8 cellular contexts compared by ENCODE assay signal in genomic region chr4:125085-125820, GRCh38. TPM values are rescaled to one million over a fixed set of nuclear protein-coding genes. Genes with fewer than 3 reads are reported as not detected.
DNase-seq lines count a peak whose midpoint lies in the region; ATAC-seq and TF ChIP-seq lines count a peak whose summit lies in the region.

No MANE protein-coding gene starts in this region.

- no peaks in the 10 kb centered on the region for H3K9me2 ChIP-seq in DOHH2 (replicated peaks; ENCODE audit: control insufficient read depth, low read length)

- peaks cover 59% of the 10 kb centered on the region for H3K79me2 ChIP-seq in DOHH2 (ENCODE audit: control insufficient read depth, low read length)

- TF ChIP-seq CTCF in DOHH2 (IDR thresholded peaks at IDR 0.05; ENCODE audit: low read depth, low read length, poor library complexity, severe bottlenecking) = no peak
- TF ChIP-seq CTCF in heart right ventricle (IDR thresholded peaks at IDR 0.05) = no peak

- 4 to 5% methylated on average over 34 of the region's 34 CpGs for WGBS in heart right ventricle, 2 donors

- H3K36me3 ChIP-seq in DOHH2 (ENCODE audit: control insufficient read depth, low read length) (peaks cover 60% of the 10 kb centered on the region), adipocyte (ENCODE audit: control insufficient read depth, insufficient read depth, low read length, severe bottlenecking) (peaks cover 37% of the 10 kb centered on the region), heart right ventricle (peaks cover 0 to 28% (median 4%) of the 10 kb centered on the region in 9 donors)

- no peaks in the 10 kb centered on the region for H3K27me3 ChIP-seq in DOHH2 (ENCODE audit: control insufficient read depth, low read length)
- no peaks in the 10 kb centered on the region for H3K27me3 ChIP-seq in adipocyte (replicated peaks; ENCODE audit: control insufficient read depth, insufficient read depth, low read length)
- H3K27me3 ChIP-seq in heart right ventricle = no peaks in the 10 kb centered on the region

- H4K20me1 ChIP-seq in DOHH2 (ENCODE audit: control insufficient read depth, insufficient read depth, low read depth, low read length) = no peaks in the 10 kb centered on the region

- H3K27ac ChIP-seq in DOHH2 (ENCODE audit: low read depth, low read length) = peak overlapping the region; percentile 83
- H3K27ac ChIP-seq in heart right ventricle = peak overlapping the region; percentile 78 to 95 (median 88)

- peaks cover 15% of the 10 kb centered on the region for H3K4me1 ChIP-seq in DOHH2 (ENCODE audit: control insufficient read depth, low read length)
- H3K4me1 ChIP-seq in adipocyte (ENCODE audit: control insufficient read depth, insufficient read depth, low read length) = peaks cover 10% of the 10 kb centered on the region
- peaks cover 7 to 23% (median 15%) of the 10 kb centered on the region in 9 donors for H3K4me1 ChIP-seq in heart right ventricle

- ATAC-seq in GM21825 (IDR thresholded peaks at IDR 0.05; ENCODE audit: unreplicated experiment) (peak; percentile 3), heart right ventricle (peak; percentile 1 to 82 (median 62)), HG03565 (IDR thresholded peaks at IDR 0.05; ENCODE audit: unreplicated experiment) (no peak)

- H3K9me3 ChIP-seq in DOHH2 (ENCODE audit: control insufficient read depth, insufficient read depth, low read length) = peaks cover 54% of the 10 kb centered on the region
- H3K9me3 ChIP-seq in adipocyte (ENCODE audit: control insufficient read depth, low read length) = peaks cover 33% of the 10 kb centered on the region
- H3K9me3 ChIP-seq in heart right ventricle = peaks cover 0 to 62% (median 0%) of the 10 kb centered on the region in 11 donors

- peak overlapping the region; percentile 88 for H3K4me2 ChIP-seq in DOHH2 (ENCODE audit: low read length)

- no peaks in the 10 kb centered on the region for H3F3A ChIP-seq in DOHH2 (ENCODE audit: control insufficient read depth, insufficient read depth)

- intact Hi-C loops in heart right ventricle (cut with DNase I) = no loop called here
- intact Hi-C loops in posterior vena cava (cut with DNase I) = no loop called here

- H3K9ac ChIP-seq in adipocyte (ENCODE audit: low read length) = peak overlapping the region; percentile 88

- DNase-seq in NCI-H2029 (lab: John Stamatoyannopoulos, UW) = peak; percentile 39
- DNase-seq in adipocyte (ENCODE audit: low read depth) = peak; percentile 36
- peak; percentile 37 to 43 for DNase-seq in heart right ventricle
- DNase-seq in posterior vena cava (ENCODE audit: low spot score) = peak; percentile 84
- no peak for DNase-seq in amniotic stem cell (lab: John Stamatoyannopoulos, UW)

- H3K4me3 ChIP-seq in DOHH2 (ENCODE audit: low read length) (peak overlapping the region; percentile 96), adipocyte (ENCODE audit: low read length) (peak overlapping the region; percentile 87), heart right ventricle (peak overlapping the region; percentile 58 to 98 (median 84))

RNA-seq across cellular contexts. Expression of gene ZNF718, which starts 1.0 kb away (rescaled TPM):
- total RNA-seq in heart right ventricle = 1 to 10 TPM; 2.2 to 4.7 (median 3.1) TPM
- polyA plus RNA-seq in heart right ventricle = 1 to 10 TPM; 1.1 to 1.5 TPM
- 1 to 10 TPM; 5.9 to 6.3 TPM for total RNA-seq in posterior vena cava
